22 cellular contexts compared by ENCODE assay signal in genomic region chr2:9648821-9649220, GRCh38. TPM values are rescaled to one million over a fixed set of nuclear protein-coding genes. Genes with fewer than 3 reads are reported as not detected.
DNase-seq lines count a peak whose midpoint lies in the region; ATAC-seq and TF ChIP-seq lines count a peak whose summit lies in the region.
"Had no signal": no experiment of that assay in that cellular context is flagged by ENCODE, and none has a peak within 500 bp of the region (broad histone marks: within the 10 kb centered on the region; RNA-seq: fewer than 3 reads in every experiment).

No MANE protein-coding gene starts in this region.

- no peaks in the 10 kb centered on the region for H3K79me1 ChIP-seq in mesendoderm (ENCODE audit: low read length)

- H3K27me3 ChIP-seq in body of pancreas (no peaks in the 10 kb centered on the region), mesendoderm (ENCODE audit: insufficient read depth, low read length, poor library complexity) (no peaks in the 10 kb centered on the region)
- H3K27me3 ChIP-seq: ascending aorta, right atrium auricular region, suprapubic skin, vagina had no signal

- H3K79me2 ChIP-seq in mesendoderm (ENCODE audit: control insufficient read depth, insufficient read depth, low read length), result no peaks in the 10 kb centered on the region

- no peak overlapping the region for H2BK5ac ChIP-seq in mesendoderm (ENCODE audit: low read length)

- H3K36me3 ChIP-seq in body of pancreas (replicated peaks in 1 of 2; ENCODE audit: insufficient read depth in 1 of 2, low read depth in 2 of 2) (no peaks in the 10 kb centered on the region), mesendoderm (ENCODE audit: control insufficient read depth, insufficient read depth, low read length) (no peaks in the 10 kb centered on the region)
- H3K36me3 ChIP-seq: ascending aorta, right atrium auricular region, suprapubic skin, vagina had no signal

- H3K4me1 ChIP-seq in body of pancreas (peaks cover 17% of the 10 kb centered on the region), mesendoderm (ENCODE audit: control insufficient read depth, low read depth, low read length) (peaks cover 3% of the 10 kb centered on the region)
- H3K4me1 ChIP-seq: ascending aorta, right atrium auricular region, vagina had no signal

- ATAC-seq in body of pancreas (no peak), HG02840 (IDR thresholded peaks at IDR 0.05; ENCODE audit: low FRiP score, unreplicated experiment) (no peak)
- ATAC-seq: activated CD8-positive, alpha-beta T cell treated with anti-CD3 and anti-CD28 coated beads for 36 hours; stimulated activated naive B cell treated with anti-CD40 and anti-IgM and Interleukin-4, amounts not matched to agents 10 μg/mL and 1 μg/mL and 100 μg/mL, for 72 hours had no signal

- H3K56ac ChIP-seq in mesendoderm (ENCODE audit: low read length), result no peak overlapping the region

- no peak overlapping the region for H3K4ac ChIP-seq in mesendoderm (ENCODE audit: low read depth, low read length)

- DNase-seq in COR-L47 (lab: John Stamatoyannopoulos, UW) (peak; percentile 90), NCI-H146 (lab: John Stamatoyannopoulos, UW) (peak; percentile 85), NCI-H510A (lab: John Stamatoyannopoulos, UW) (peak; percentile 91), body of pancreas (peak in 3 of 4 donors; percentile 30 to 49 (median 37)), foreskin melanocyte (no peak), mesendoderm (no peak)
- DNase-seq: activated CD4-positive, CD25-positive, alpha-beta regulatory T cell treated with anti-CD3 and anti-CD28 coated beads, Interleukin-2, amount 50 U/mL, for 72 hours; activated CD8-positive, alpha-beta T cell treated with anti-CD3 and anti-CD28 coated beads for 36 hours; caudate nucleus; CD4-positive, CD25-positive, alpha-beta regulatory T cell; GM23248; islet precursor cell; KG1; NK-92 treated with Interleukin-12 subunit alpha and Interleukin-12 subunit beta, amount 100 ng/mL, for 24 hours; SHP77 treated with DMSO at 0.1 percent for 48 hours; stimulated activated CD4-positive, alpha-beta T cell treated with anti-CD3 and anti-CD28 coated beads, Interleukin-4, amount 100 ng/mL, for 24 hours; stimulated activated naive B cell treated with anti-CD40 and anti-IgM and Interleukin-4, amounts not matched to agents 10 μg/mL and 1 μg/mL and 100 μg/mL, for 72 hours had no signal

- no peak overlapping the region for H3K4me2 ChIP-seq in mesendoderm (ENCODE audit: low read length)

- H3K27ac ChIP-seq in body of pancreas (no peak overlapping the region), mesendoderm (ENCODE audit: low read depth, low read length) (no peak overlapping the region)
- H3K27ac ChIP-seq: ascending aorta, GM23248, right atrium auricular region, suprapubic skin, vagina had no signal

- WGBS in body of pancreas, 2 donors, result 20 to 42% methylated on average over 3 to 10 of the region's 10 CpGs
- WGBS in mesendoderm (ENCODE audit: extremely low coverage, insufficient coverage, low lambda C conversion rate), result no CpG with 5 or more reads among the region's 10 CpGs

- no peak overlapping the region for H2AK5ac ChIP-seq in mesendoderm (ENCODE audit: low read length)

- H2BK120ac ChIP-seq in mesendoderm (ENCODE audit: low read depth, low read length), result no peak overlapping the region

- H3K9ac ChIP-seq in mesendoderm (ENCODE audit: low read length), result no peak overlapping the region
- H3K9ac ChIP-seq: GM23248 had no signal

- TF ChIP-seq CTCF in body of pancreas (IDR thresholded peaks at IDR 0.05), result no peak

- H3K4me3 ChIP-seq in body of pancreas, result no peak overlapping the region
- no peak overlapping the region for H3K4me3 ChIP-seq in mesendoderm (ENCODE audit: low read length)
- H3K4me3 ChIP-seq: ascending aorta, GM23248, right atrium auricular region, suprapubic skin, vagina had no signal

- H2BK15ac ChIP-seq in mesendoderm (replicated peaks; ENCODE audit: low read depth), result no peak overlapping the region

- no peak for TF ChIP-seq POLR2A in body of pancreas (IDR thresholded peaks at IDR 0.05)

- H3K23ac ChIP-seq in mesendoderm (ENCODE audit: low read length), result no peak overlapping the region

- intact Hi-C loops in body of pancreas (cut with DNase I), result no loop called here

- H3K18ac ChIP-seq in mesendoderm (ENCODE audit: low read length), result no peak overlapping the region

- no peak overlapping the region for H4K5ac ChIP-seq in mesendoderm (ENCODE audit: low read length)

- H3K9me3 ChIP-seq in body of pancreas, result no peaks in the 10 kb centered on the region
- H3K9me3 ChIP-seq: ascending aorta, right atrium auricular region, suprapubic skin, vagina had no signal

- no peak overlapping the region for H4K8ac ChIP-seq in mesendoderm (ENCODE audit: low read depth, low read length)

RNA-seq across cellular contexts. Expression of gene YWHAQ, which starts 18.0 kb away (rescaled TPM):
- total RNA-seq in body of pancreas, result 100 to 1,000 TPM in 1 of 2 donors, 10 to 100 TPM in 1; 69.2 to 132 TPM
- 445 TPM for polyA plus RNA-seq in mesendoderm (2013, experiment 1 of 2)
- polyA plus RNA-seq in mesendoderm (2013, experiment 2 of 2), result 448 TPM

Comparison
In these comparisons a context has a peak if more than half of its experiments do, and no peak if none do; other contexts are left out.
1. DNase-seq: peak in COR-L47 (single experiment), NCI-H146 (single experiment), NCI-H510A (single experiment) and body of pancreas (3 of 4); none in foreskin melanocyte (single experiment) and mesendoderm (single experiment).